ENCODE assay signal across 14 cellular contexts in the genomic region with DNA sequence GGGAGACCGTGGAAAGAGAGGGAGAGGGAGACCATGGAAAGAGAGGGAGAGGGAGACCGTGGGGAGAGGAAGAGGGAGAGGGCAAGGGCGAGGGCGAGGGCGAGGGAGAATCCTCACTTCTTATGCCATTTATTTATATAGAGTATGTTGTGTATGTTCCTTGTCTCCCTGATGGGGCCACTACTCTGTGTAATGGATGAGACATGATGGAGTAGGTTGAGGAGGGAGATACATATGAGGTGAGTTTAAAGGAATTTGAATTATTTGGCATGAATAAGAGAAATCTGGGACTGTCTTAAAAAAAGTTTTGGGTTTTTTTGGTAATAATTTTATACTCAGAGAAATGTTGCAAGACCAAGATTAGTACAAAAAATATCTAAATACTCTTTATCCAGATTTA. TPM values are rescaled to one million over a fixed set of nuclear protein-coding genes. Genes with fewer than 3 reads are reported as not detected.
DNase-seq lines count a peak whose midpoint lies in the region; ATAC-seq and TF ChIP-seq lines count a peak whose summit lies in the region.
"Had no signal": no experiment of that assay in that cellular context is flagged by ENCODE, and none has a peak within 500 bp of the region (broad histone marks: within the 10 kb centered on the region; RNA-seq: fewer than 3 reads in every experiment).

No MANE protein-coding gene starts in this region.

- no peaks in the 10 kb centered on the region for H3K27me3 ChIP-seq in CD4-positive, alpha-beta memory T cell (ENCODE audit: insufficient read depth, low read length)
- no peaks in the 10 kb centered on the region for H3K27me3 ChIP-seq in PC-3 (ENCODE audit: low read length)
- H3K27me3 ChIP-seq: suprapubic skin had no signal

- no peaks in the 10 kb centered on the region for H3F3A ChIP-seq in PC-3 (ENCODE audit: low read length, unreplicated experiment)

- H3K9ac ChIP-seq in PC-3 (ENCODE audit: low read length): no peak overlapping the region

- no peaks in the 10 kb centered on the region for H3K36me3 ChIP-seq in CD4-positive, alpha-beta memory T cell (ENCODE audit: insufficient read depth, low read length)
- no peaks in the 10 kb centered on the region for H3K36me3 ChIP-seq in PC-3 (ENCODE audit: low read depth, low read length)
- H3K36me3 ChIP-seq: suprapubic skin had no signal

- ATAC-seq in PC-3 (peak; percentile 61), HG03520 (IDR thresholded peaks at IDR 0.05; ENCODE audit: unreplicated experiment) (no peak), HG02571 (IDR thresholded peaks at IDR 0.05; ENCODE audit: unreplicated experiment) (no peak)
- ATAC-seq in effector memory CD8-positive, alpha-beta T cell (replicated peaks): no peak
- ATAC-seq in naive thymus-derived CD8-positive, alpha-beta T cell: no peak
- ATAC-seq: naive thymus-derived CD4-positive, alpha-beta T cell had no signal

- H3K9me3 ChIP-seq in CD4-positive, alpha-beta memory T cell (ENCODE audit: control insufficient read depth in 1 of 2, low read length in 2 of 2): no peaks in the 10 kb centered on the region
- H3K9me3 ChIP-seq in PC-3 (ENCODE audit: low read length): no peaks in the 10 kb centered on the region
- H3K9me3 ChIP-seq: suprapubic skin had no signal

- no peak for TF ChIP-seq CTCF in PC-3 (conservative IDR thresholded peaks at IDR 0.05; ENCODE audit: low read depth, low read length)

- peaks cover 37% of the 10 kb centered on the region for H3K4me1 ChIP-seq in CD4-positive, alpha-beta memory T cell (ENCODE audit: insufficient read depth, low read length)
- peaks cover 7% of the 10 kb centered on the region; the same call in 1 of the 2 replicates for H3K4me1 ChIP-seq in PC-3 (ENCODE audit: insufficient read depth, low read length)

- H3K79me2 ChIP-seq in PC-3 (ENCODE audit: low read length): peaks cover 24% of the 10 kb centered on the region

- peak overlapping the region in 5 of 7 donors; percentile 0 to 78 (median 51) for H3K27ac Mint-ChIP-seq in CD4-positive, alpha-beta memory T cell
- H3K27ac Mint-ChIP-seq in effector memory CD8-positive, alpha-beta T cell: peak overlapping the region; percentile 50 to 80
- peak overlapping the region in 7 of 10 donors; percentile 3 to 85 (median 43) for H3K27ac Mint-ChIP-seq in naive thymus-derived CD8-positive, alpha-beta T cell
- H3K27ac Mint-ChIP-seq: T-helper 2 cell treated with Interferon-gamma antibody and Interleukin-4, amounts not matched to agents 5 μg/mL and 100 μg/mL, for 36 hours had no signal

- H3K36me3 Mint-ChIP-seq in CD4-positive, alpha-beta memory T cell: peaks cover 4 to 13% of the 10 kb centered on the region in 2 donors
- H3K36me3 Mint-ChIP-seq in effector memory CD8-positive, alpha-beta T cell (ENCODE audit: insufficient read depth): peaks cover 9% of the 10 kb centered on the region
- H3K36me3 Mint-ChIP-seq in naive thymus-derived CD8-positive, alpha-beta T cell: peaks cover 0 to 12% (median 6%) of the 10 kb centered on the region in 3 donors

- no peak overlapping the region for H3K4me2 ChIP-seq in PC-3 (ENCODE audit: low read length)

- CTCF ChIA-PET in CD4-positive, alpha-beta memory T cell (lab: Charles Lee; ENCODE audit: partially characterized antibody): no interaction called here
- CTCF ChIA-PET in PC-3 (lab: Charles Lee): no interaction called here

- H2AFZ ChIP-seq in PC-3 (ENCODE audit: low read length): no peak overlapping the region

- DNase-seq in CD4-positive, alpha-beta memory T cell: no peak
- peak; percentile 32 for DNase-seq in PC-3
- DNase-seq in effector memory CD8-positive, alpha-beta T cell: no peak
- no peak for DNase-seq in naive thymus-derived CD8-positive, alpha-beta T cell
- no peak for DNase-seq in activated gamma-delta T cell treated with Interleukin-2 at 50 U/mL for 16 hours
- no peak for DNase-seq in H4 (ENCODE audit: low spot score)
- DNase-seq: left cardiac atrium; naive thymus-derived CD4-positive, alpha-beta T cell; NCI-H446 had no signal

- H4K20me1 ChIP-seq in PC-3 (ENCODE audit: low read length): no peaks in the 10 kb centered on the region

- no peak overlapping the region for H3K4me3 ChIP-seq in CD4-positive, alpha-beta memory T cell (ENCODE audit: low read length in 2 of 2)
- H3K4me3 ChIP-seq in PC-3 (ENCODE audit: low read length): no peak overlapping the region
- H3K4me3 ChIP-seq: skin epidermis, suprapubic skin had no signal

- POLR2A ChIA-PET in CD4-positive, alpha-beta memory T cell (lab: Charles Lee; ENCODE audit: partially characterized antibody): no interaction called here
- POLR2A ChIA-PET in PC-3 (lab: Charles Lee; ENCODE audit: unreplicated experiment): no interaction called here
- POLR2A ChIA-PET in naive thymus-derived CD8-positive, alpha-beta T cell (lab: Charles Lee): no interaction called here

- no peaks in the 10 kb centered on the region for H3K9me2 ChIP-seq in PC-3 (replicated peaks; ENCODE audit: low read length)

- BruUV-seq in PC-3 (replicated peaks; lab: Mats Ljungman, UMichigan): no TSS peak

- H3K27ac ChIP-seq in CD4-positive, alpha-beta memory T cell (ENCODE audit: low read depth, low read length): no peak overlapping the region
- no peak overlapping the region for H3K27ac ChIP-seq in PC-3 (ENCODE audit: low read length)

- intact Hi-C loops in CD4-positive, alpha-beta memory T cell (cut with micrococcal nuclease): no loop called here
- intact Hi-C loops in PC-3 (cut with micrococcal nuclease): no loop called here

- H3K4me1 Mint-ChIP-seq in CD4-positive, alpha-beta memory T cell: peaks cover 34 to 58% (median 49%) of the 10 kb centered on the region in 4 donors
- peaks cover 29 to 57% of the 10 kb centered on the region in 2 donors for H3K4me1 Mint-ChIP-seq in effector memory CD8-positive, alpha-beta T cell (ENCODE audit: low read depth in 2 of 2)
- H3K4me1 Mint-ChIP-seq in naive thymus-derived CD8-positive, alpha-beta T cell: peaks cover 32 to 67% (median 58%) of the 10 kb centered on the region in 4 donors

- no peaks in the 10 kb centered on the region for H3K27me3 Mint-ChIP-seq in CD4-positive, alpha-beta memory T cell
- H3K27me3 Mint-ChIP-seq in effector memory CD8-positive, alpha-beta T cell: no peaks in the 10 kb centered on the region
- no peaks in the 10 kb centered on the region for H3K27me3 Mint-ChIP-seq in naive thymus-derived CD8-positive, alpha-beta T cell
- H3K27me3 Mint-ChIP-seq: naive thymus-derived CD4-positive, alpha-beta T cell had no signal

- no peak overlapping the region for H3K4me3 Mint-ChIP-seq in CD4-positive, alpha-beta memory T cell
- H3K4me3 Mint-ChIP-seq in effector memory CD8-positive, alpha-beta T cell: no peak overlapping the region
- H3K4me3 Mint-ChIP-seq in naive thymus-derived CD8-positive, alpha-beta T cell: no peak overlapping the region
- H3K4me3 Mint-ChIP-seq: T-helper 2 cell treated with Interferon-gamma antibody and Interleukin-4, amounts not matched to agents 5 μg/mL and 100 μg/mL, for 36 hours had no signal

- H3K9me3 Mint-ChIP-seq in CD4-positive, alpha-beta memory T cell: no peaks in the 10 kb centered on the region
- H3K9me3 Mint-ChIP-seq in effector memory CD8-positive, alpha-beta T cell: no peaks in the 10 kb centered on the region
- H3K9me3 Mint-ChIP-seq in naive thymus-derived CD8-positive, alpha-beta T cell: no peaks in the 10 kb centered on the region
- H3K9me3 Mint-ChIP-seq: naive thymus-derived CD4-positive, alpha-beta T cell; T-helper 2 cell treated with Interferon-gamma antibody and Interleukin-4, amounts not matched to agents 5 μg/mL and 100 μg/mL, for 36 hours had no signal

RNA-seq across cellular contexts. Expression of a gene that starts 20.0 kb away (rescaled TPM):
- total RNA-seq in CD4-positive, alpha-beta memory T cell: 100 to 1,000 TPM; 144 to 151 TPM
- 10 to 100 TPM; 89.8 to 93.3 TPM for polyA plus RNA-seq in CD4-positive, alpha-beta memory T cell
- 10.2 and 14.1 TPM in 2 replicates for total RNA-seq in PC-3 (2014; rRNA removed)
- 10 to 100 TPM; 95.1 to 95.5 TPM for total RNA-seq in naive thymus-derived CD8-positive, alpha-beta T cell
- polyA plus RNA-seq in naive thymus-derived CD8-positive, alpha-beta T cell: 100 to 1,000 TPM in 1 of 3 donors, 10 to 100 TPM in 2; 70.4 to 109 (median 72.9) TPM
- 8.2 and 16.1 TPM in 2 replicates for total RNA-seq in H4 (2014; rRNA removed; shearing (Covaris generic))
